1 cellular context compared by ENCODE assay signal in genomic region chr4:154004028-154004427, GRCh38.
TF ChIP-seq lines count a peak whose summit lies in the region.

No MANE protein-coding gene starts in this region.

TF ChIP-seq in WTC11, 78 proteins besides CTCF, POLR2A, EP300 and RAD21 (continued from another document):
- TF ChIP-seq USF1 (CRISPR knock-in tag; IDR thresholded peaks at IDR 0.05) (no peak), CBFB (CRISPR knock-in tag; IDR thresholded peaks at IDR 0.05; ENCODE audit: low read depth) (no peak), ESRRA (CRISPR knock-in tag; IDR thresholded peaks at IDR 0.05; ENCODE audit: borderline replicate concordance) (no peak), RELA (CRISPR knock-in tag; IDR thresholded peaks at IDR 0.05; ENCODE audit: borderline replicate concordance) (no peak), USF2 (CRISPR knock-in tag; IDR thresholded peaks at IDR 0.05) (no peak), MXD4 (CRISPR knock-in tag; IDR thresholded peaks at IDR 0.05; ENCODE audit: borderline replicate concordance) (no peak), ZNF121 (CRISPR knock-in tag; IDR thresholded peaks at IDR 0.05) (no peak), CREM (CRISPR knock-in tag; IDR thresholded peaks at IDR 0.05) (no peak), FOXK1 (CRISPR knock-in tag; IDR thresholded peaks at IDR 0.05) (no peak), ZNF423 (CRISPR knock-in tag; IDR thresholded peaks at IDR 0.05) (no peak)
